ENCODE assay signal across 8 cellular contexts in the genomic region with DNA sequence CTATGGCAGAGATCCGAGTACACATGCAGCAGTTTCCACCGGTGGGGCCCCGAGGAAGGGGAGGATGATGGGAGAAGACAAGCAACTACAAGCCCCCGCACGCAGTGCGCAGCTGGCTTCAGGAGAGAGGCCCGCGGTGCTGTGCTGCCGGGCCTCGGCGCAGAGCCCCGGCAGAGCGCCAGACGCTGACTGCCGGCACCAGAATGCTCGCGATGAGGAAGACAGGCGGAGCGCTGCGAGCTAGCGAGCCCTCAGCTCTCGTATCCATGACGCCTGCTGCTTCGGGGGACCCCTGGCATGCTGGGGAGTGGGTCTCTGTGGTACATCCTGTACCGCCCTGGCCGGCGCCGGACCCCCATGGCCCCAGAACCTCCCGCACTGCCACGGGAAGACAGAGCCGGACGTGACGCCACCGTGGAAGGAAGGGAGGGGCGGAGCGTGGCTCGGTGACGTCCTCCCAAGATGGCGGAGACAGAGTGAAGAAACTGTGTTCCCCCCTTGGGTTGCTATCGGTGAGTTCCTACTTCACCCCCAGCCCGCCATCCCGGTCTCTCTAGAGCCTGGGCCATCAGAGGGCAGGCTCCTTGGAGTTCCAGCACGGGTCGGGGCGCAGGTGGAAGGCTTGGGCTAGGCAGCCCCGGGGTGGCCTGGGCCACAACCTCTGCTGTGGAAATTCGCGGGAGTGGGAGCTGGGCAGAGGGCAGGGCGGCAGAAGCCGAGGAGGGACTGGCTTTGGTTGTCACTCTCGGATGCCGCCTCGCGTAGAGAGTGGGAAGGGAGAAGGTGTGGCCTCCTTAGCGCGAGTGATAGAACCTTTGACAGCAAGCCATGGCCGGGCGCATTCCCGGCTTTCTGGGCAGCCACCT. TPM values are rescaled to one million over a fixed set of nuclear protein-coding genes. Genes with fewer than 3 reads are reported as not detected.
A peak's percentile ranks its signal among the peaks of the same experiment; 100 is the strongest.
DNase-seq lines count a peak whose midpoint lies in the region; FAIRE-seq lines count a peak whose summit lies in the region.

Gene MYNN (plus strand): TSS at position 446 of the 866 bp plus-strand sequence. CDS start 900 bp downstream, outside the sequence.

- H3K9ac ChIP-seq in neuronal stem cell (ENCODE audit: low read depth, low read length, poor library complexity): peak within 1 kb of the TSS; percentile 97

- no peak within 1 kb of the TSS for H2BK120ac ChIP-seq in neuronal stem cell (ENCODE audit: low read depth, low read length)

- H3K36me3 ChIP-seq in H7 (replicated peaks; ENCODE audit: control insufficient read depth, insufficient read depth, low read length) (peaks cover 3% of the 10 kb centered on the region; the same call in 1 of the 2 replicates), MG63 (peaks cover 39% of the 10 kb centered on the region), neuronal stem cell (replicated peaks in 1 of 2; ENCODE audit: control insufficient read depth in 2 of 2, insufficient read depth in 2 of 2, low read length in 2 of 2) (peaks cover 10 to 40% of the 10 kb centered on the region in 2 donors)

- in situ Hi-C loops in G401 (cut with HindIII; ENCODE audit: low sequenced_read_pairs): no loop called here

- no peak within 1 kb of the TSS for H4K8ac ChIP-seq in neuronal stem cell (ENCODE audit: low read depth, low read length)

- no peaks in the 10 kb centered on the region for H3K9me3 ChIP-seq in MG63
- H3K9me3 ChIP-seq in neuronal stem cell (replicated peaks in 1 of 2; ENCODE audit: control insufficient read depth in 2 of 2, insufficient read depth in 1 of 2, low read depth in 1 of 2, low read length in 2 of 2): no peaks in the 10 kb centered on the region

- H2AFZ ChIP-seq in neuronal stem cell (ENCODE audit: low read length): peak within 1 kb of the TSS; percentile 100

- H3K14ac ChIP-seq in neuronal stem cell (ENCODE audit: low read length): peak within 1 kb of the TSS; percentile 59

- peak within 1 kb of the TSS; percentile 96 for H3K4me3 ChIP-seq in H7 (ENCODE audit: insufficient read depth, low read depth, low read length)
- peak within 1 kb of the TSS; percentile 90 for H3K4me3 ChIP-seq in MG63
- peak within 1 kb of the TSS; percentile 83 to 98 for H3K4me3 ChIP-seq in neuronal stem cell (ENCODE audit: low read length in 2 of 2)

- peak within 1 kb of the TSS; percentile 94 for H2BK5ac ChIP-seq in neuronal stem cell (ENCODE audit: low read length)

- no peak within 1 kb of the TSS for H2BK12ac ChIP-seq in neuronal stem cell (ENCODE audit: low read length)

- no peak within 1 kb of the TSS for H4K91ac ChIP-seq in neuronal stem cell (ENCODE audit: low read depth, low read length, poor library complexity)

- peaks cover 2 to 6% of the 10 kb centered on the region in 2 donors for H3K4me1 ChIP-seq in neuronal stem cell (ENCODE audit: control insufficient read depth in 2 of 2, insufficient read depth in 1 of 2, low read depth in 1 of 2, low read length in 2 of 2)

- DNase-seq in G401 (ENCODE audit: low spot score): peak; percentile 93
- DNase-seq in H7: peak; percentile 78
- DNase-seq in MG63: peak; percentile 92
- DNase-seq in SIG-M5 treated with dmso at 0.1 percent for 504 hours (lab: John Stamatoyannopoulos, UW; ENCODE audit: unreplicated experiment): peak; percentile 90
- DNase-seq in activated gamma-delta T cell treated with anti-CD3 and anti-CD28 coated beads, Interleukin-2, amount 50 U/mL, for 16 hours (ENCODE audit: low read depth): peak; percentile 84
- DNase-seq in frontal cortex (ENCODE audit: low spot score in 2 of 2): peak; percentile 73 to 80
- DNase-seq in neuronal stem cell (ENCODE audit: low spot score): peak; percentile 85
- peak; percentile 56 to 94 (median 89) for DNase-seq in substantia nigra (lab: John Stamatoyannopoulos, UW)

- H2BK15ac ChIP-seq in neuronal stem cell (ENCODE audit: low read length): peak within 1 kb of the TSS; percentile 38

- H3K27me3 ChIP-seq in H7 (ENCODE audit: control insufficient read depth, insufficient read depth, low read length) (no peaks in the 10 kb centered on the region), MG63 (no peaks in the 10 kb centered on the region), neuronal stem cell (ENCODE audit: control insufficient read depth in 3 of 3, insufficient read depth in 3 of 3, low read depth in 1 of 3, low read length in 3 of 3) (no peaks in the 10 kb centered on the region)

- WGBS in neuronal stem cell (ENCODE audit: extremely low coverage in 2 of 2, insufficient read length in 2 of 2, insufficient replicate concordance in 1 of 2), 2 donors: no CpG with 5 or more reads among the region's 59 CpGs

- peak within 1 kb of the TSS; percentile 97 for H3K23ac ChIP-seq in neuronal stem cell (ENCODE audit: low read depth, low read length, poor library complexity)

- no peak for FAIRE-seq in frontal cortex (lab: Jason Lieb, UNC)

- H3K27ac ChIP-seq in neuronal stem cell (replicated peaks; ENCODE audit: low read length) (peak within 1 kb of the TSS; percentile 93), substantia nigra (ENCODE audit: low read depth, low read length, poor library complexity, severe bottlenecking) (peak within 1 kb of the TSS; percentile 99)

- H3K4me2 ChIP-seq in neuronal stem cell (ENCODE audit: insufficient read depth, low read length, poor library complexity, severe bottlenecking): peak within 1 kb of the TSS; percentile 79

- peak within 1 kb of the TSS; percentile 88 for H2AK5ac ChIP-seq in neuronal stem cell (ENCODE audit: low read depth, low read length)

- H3K79me1 ChIP-seq in neuronal stem cell (ENCODE audit: low read depth, low read length): peaks cover 5% of the 10 kb centered on the region

- H3K18ac ChIP-seq in neuronal stem cell (ENCODE audit: low read length): peak within 1 kb of the TSS; percentile 98

- H3K4ac ChIP-seq in neuronal stem cell (ENCODE audit: low read length): peak within 1 kb of the TSS; percentile 94

RNA-seq across cellular contexts. Expression of gene MYNN, which starts in this region (rescaled TPM):
- total RNA-seq in G401 (2014; rRNA removed; shearing (Covaris generic)): 23.8 and 25.7 TPM in 2 replicates
- 19.5 and 22.4 TPM in 2 replicates for total RNA-seq in H7 (2014; rRNA removed; shearing (Covaris generic))
- total RNA-seq in MG63 (2014; rRNA removed; shearing (Covaris generic); ENCODE audit: low replicate concordance): 22.9 and 33.0 TPM in 2 replicates
- 44.4 TPM for total RNA-seq in frontal cortex
- 12.0 TPM for polyA plus RNA-seq in neuronal stem cell (2013, experiment 1 of 2)
- polyA plus RNA-seq in neuronal stem cell (2013, experiment 2 of 2): 12.9 TPM

Comparison
In these comparisons a context has a peak if more than half of its experiments do, and no peak if none do; other contexts are left out.
1. Peak in every context shown above with its lines: DNase-seq, H3K4me3 ChIP-seq and H3K27ac ChIP-seq.